1 cellular context compared by ENCODE assay signal in the genomic region with DNA sequence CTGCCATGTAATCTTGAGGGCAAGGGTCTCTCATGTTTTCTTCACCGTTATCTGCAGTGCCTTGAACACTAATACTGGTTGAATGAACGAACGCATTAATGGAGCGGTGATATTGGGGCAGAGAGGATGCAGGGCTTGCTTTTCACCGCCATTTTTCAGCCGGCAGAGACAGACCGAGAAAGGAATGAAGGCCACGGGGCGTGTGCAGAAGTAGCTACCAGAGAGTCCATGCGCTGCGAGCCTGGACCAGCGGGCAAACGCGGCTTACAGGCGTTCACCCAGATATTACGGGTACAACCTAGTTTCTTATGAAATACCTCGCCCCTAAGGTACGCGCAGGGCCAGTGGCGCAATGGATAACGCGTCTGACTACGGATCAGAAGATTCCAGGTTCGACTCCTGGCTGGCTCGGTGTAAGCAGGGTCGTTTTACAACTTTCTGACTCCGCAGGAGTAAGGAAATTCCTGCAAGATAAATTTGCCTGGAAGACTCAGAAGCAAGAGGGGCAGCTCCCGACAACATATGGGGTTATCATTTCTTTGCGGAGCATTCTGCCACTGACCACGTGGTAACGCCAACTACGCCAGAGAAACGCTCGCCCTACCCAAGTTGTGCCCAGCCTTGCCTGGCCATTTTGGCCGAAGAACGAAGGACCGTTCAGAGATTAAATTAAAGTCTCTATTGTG.
A peak's percentile ranks its signal among the peaks of the same experiment; 100 is the strongest.
TF ChIP-seq lines count a peak whose summit lies in the region.

No MANE protein-coding gene starts in this region.

TF ChIP-seq in HepG2, 621 proteins besides CTCF, POLR2A, EP300 and RAD21 (continued from another document and continues in another):
- TF ChIP-seq MLXIP (CRISPR knock-in tag; IDR thresholded peaks at IDR 0.05; ENCODE audit: borderline replicate concordance), result no peak
- TF ChIP-seq, protein P1, sequence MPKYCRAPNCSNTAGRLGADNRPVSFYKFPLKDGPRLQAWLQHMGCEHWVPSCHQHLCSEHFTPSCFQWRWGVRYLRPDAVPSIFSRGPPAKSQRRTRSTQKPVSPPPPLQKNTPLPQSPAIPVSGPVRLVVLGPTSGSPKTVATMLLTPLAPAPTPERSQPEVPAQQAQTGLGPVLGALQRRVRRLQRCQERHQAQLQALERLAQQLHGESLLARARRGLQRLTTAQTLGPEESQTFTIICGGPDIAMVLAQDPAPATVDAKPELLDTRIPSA (CRISPR knock-in tag; IDR thresholded peaks at IDR 0.05; ENCODE audit: borderline replicate concordance), result 0 out of 2 replicates have a peak, but pooled peaks have one; percentile 39
- TF ChIP-seq FOXM1 (CRISPR knock-in tag; IDR thresholded peaks at IDR 0.05), result no peak
- peak; percentile 71 for TF ChIP-seq MYC (CRISPR knock-in tag; IDR thresholded peaks at IDR 0.05; ENCODE audit: borderline replicate concordance)
- TF ChIP-seq MNT (IDR thresholded peaks at IDR 0.05), result 0 out of 2 replicates have a peak, but pooled peaks have one; percentile 44
- 0 out of 2 replicates have a peak, but pooled peaks have one; percentile 76 for TF ChIP-seq ZNF138 (CRISPR knock-in tag; IDR thresholded peaks at IDR 0.05; ENCODE audit: low read depth)
- peak; percentile 67; the same call in 1 of the 2 replicates for TF ChIP-seq ZFP62 (CRISPR knock-in tag; IDR thresholded peaks at IDR 0.05)
- TF ChIP-seq KDM3A (CRISPR knock-in tag; IDR thresholded peaks at IDR 0.05; ENCODE audit: low read depth), result peak; percentile 70; the same call in 1 of the 2 replicates
- TF ChIP-seq SIX1 (CRISPR knock-in tag; IDR thresholded peaks at IDR 0.05; ENCODE audit: borderline replicate concordance), result no peak
- TF ChIP-seq RERE (CRISPR knock-in tag; IDR thresholded peaks at IDR 0.05; ENCODE audit: low read depth), result peak; percentile 76; the same call in 1 of the 2 replicates
- TF ChIP-seq HOXD1 (CRISPR knock-in tag; IDR thresholded peaks at IDR 0.05), result peak; percentile 48; the same call in 1 of the 2 replicates
- TF ChIP-seq ZNF782 (CRISPR knock-in tag; IDR thresholded peaks at IDR 0.05; ENCODE audit: borderline replicate concordance), result peak; percentile 63; the same call in 1 of the 2 replicates
- TF ChIP-seq, protein P2, sequence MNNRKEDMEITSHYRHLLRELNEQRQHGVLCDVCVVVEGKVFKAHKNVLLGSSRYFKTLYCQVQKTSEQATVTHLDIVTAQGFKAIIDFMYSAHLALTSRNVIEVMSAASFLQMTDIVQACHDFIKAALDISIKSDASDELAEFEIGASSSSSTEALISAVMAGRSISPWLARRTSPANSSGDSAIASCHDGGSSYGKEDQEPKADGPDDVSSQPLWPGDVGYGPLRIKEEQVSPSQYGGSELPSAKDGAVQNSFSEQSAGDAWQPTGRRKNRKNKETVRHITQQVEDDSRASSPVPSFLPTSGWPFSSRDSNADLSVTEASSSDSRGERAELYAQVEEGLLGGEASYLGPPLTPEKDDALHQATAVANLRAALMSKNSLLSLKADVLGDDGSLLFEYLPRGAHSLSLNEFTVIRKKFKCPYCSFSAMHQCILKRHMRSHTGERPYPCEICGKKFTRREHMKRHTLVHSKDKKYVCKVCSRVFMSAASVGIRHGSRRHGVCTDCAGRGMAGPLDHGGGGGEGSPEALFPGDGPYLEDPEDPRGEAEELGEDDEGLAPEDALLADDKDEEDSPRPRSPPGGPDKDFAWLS (CRISPR knock-in tag; IDR thresholded peaks at IDR 0.05; ENCODE audit: borderline replicate concordance), result peak; percentile 64; the same call in 1 of the 2 replicates
- no peak for TF ChIP-seq ZNF720 (CRISPR knock-in tag; IDR thresholded peaks at IDR 0.05)
- TF ChIP-seq ZKSCAN8 (CRISPR knock-in tag; IDR thresholded peaks at IDR 0.05; ENCODE audit: borderline replicate concordance), result peak; percentile 86
- TF ChIP-seq ZNF382 (CRISPR knock-in tag; IDR thresholded peaks at IDR 0.05; ENCODE audit: borderline replicate concordance), result no peak
- TF ChIP-seq LBX2 (CRISPR knock-in tag; IDR thresholded peaks at IDR 0.05; ENCODE audit: borderline replicate concordance), result no peak
- TF ChIP-seq, protein P3, sequence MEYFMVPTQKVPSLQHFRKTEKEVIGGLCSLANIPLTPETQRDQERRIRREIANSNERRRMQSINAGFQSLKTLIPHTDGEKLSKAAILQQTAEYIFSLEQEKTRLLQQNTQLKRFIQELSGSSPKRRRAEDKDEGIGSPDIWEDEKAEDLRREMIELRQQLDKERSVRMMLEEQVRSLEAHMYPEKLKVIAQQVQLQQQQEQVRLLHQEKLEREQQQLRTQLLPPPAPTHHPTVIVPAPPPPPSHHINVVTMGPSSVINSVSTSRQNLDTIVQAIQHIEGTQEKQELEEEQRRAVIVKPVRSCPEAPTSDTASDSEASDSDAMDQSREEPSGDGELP (IDR thresholded peaks at IDR 0.05; ENCODE audit: borderline replicate concordance, low read depth), result peak; percentile 58; the same call in 1 of the 2 replicates
- no peak for TF ChIP-seq SOX6 (IDR thresholded peaks at IDR 0.05)
- peak; percentile 84 for TF ChIP-seq SOX6 (CRISPR knock-in tag; IDR thresholded peaks at IDR 0.05)
- TF ChIP-seq POLR2G (IDR thresholded peaks at IDR 0.05; ENCODE audit: low read depth, low read length), result no peak
- TF ChIP-seq SATB2 (CRISPR knock-in tag; IDR thresholded peaks at IDR 0.05), result peak; percentile 17; the same call in 1 of the 2 replicates
- peak; percentile 85 for TF ChIP-seq ZNF205 (CRISPR knock-in tag; IDR thresholded peaks at IDR 0.05)
- no peak for TF ChIP-seq ZNF562 (CRISPR knock-in tag; IDR thresholded peaks at IDR 0.05; ENCODE audit: borderline replicate concordance)
- no peak for TF ChIP-seq HNRNPH1 (optimal IDR thresholded peaks at IDR 0.05; ENCODE audit: low read depth, low read length)
- TF ChIP-seq, protein P4, sequence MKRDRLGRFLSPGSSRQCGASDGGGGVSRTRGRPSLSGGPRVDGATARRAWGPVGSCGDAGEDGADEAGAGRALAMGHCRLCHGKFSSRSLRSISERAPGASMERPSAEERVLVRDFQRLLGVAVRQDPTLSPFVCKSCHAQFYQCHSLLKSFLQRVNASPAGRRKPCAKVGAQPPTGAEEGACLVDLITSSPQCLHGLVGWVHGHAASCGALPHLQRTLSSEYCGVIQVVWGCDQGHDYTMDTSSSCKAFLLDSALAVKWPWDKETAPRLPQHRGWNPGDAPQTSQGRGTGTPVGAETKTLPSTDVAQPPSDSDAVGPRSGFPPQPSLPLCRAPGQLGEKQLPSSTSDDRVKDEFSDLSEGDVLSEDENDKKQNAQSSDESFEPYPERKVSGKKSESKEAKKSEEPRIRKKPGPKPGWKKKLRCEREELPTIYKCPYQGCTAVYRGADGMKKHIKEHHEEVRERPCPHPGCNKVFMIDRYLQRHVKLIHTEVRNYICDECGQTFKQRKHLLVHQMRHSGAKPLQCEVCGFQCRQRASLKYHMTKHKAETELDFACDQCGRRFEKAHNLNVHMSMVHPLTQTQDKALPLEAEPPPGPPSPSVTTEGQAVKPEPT (CRISPR knock-in tag; IDR thresholded peaks at IDR 0.05; ENCODE audit: low read depth), result no peak
- no peak for TF ChIP-seq ZNF17 (CRISPR knock-in tag; IDR thresholded peaks at IDR 0.05)
- 0 out of 2 replicates have a peak, but pooled peaks have one; percentile 20 for TF ChIP-seq NR2F6 (IDR thresholded peaks at IDR 0.05)
- peak; percentile 62; the same call in 1 of the 2 replicates for TF ChIP-seq NR2F6 (CRISPR knock-in tag; IDR thresholded peaks at IDR 0.05)
- TF ChIP-seq ZNF781 (CRISPR knock-in tag; IDR thresholded peaks at IDR 0.05; ENCODE audit: borderline replicate concordance, not compliant biosample characterization), result no peak
- peak; percentile 71; the same call in 1 of the 2 replicates for TF ChIP-seq HIC2 (CRISPR knock-in tag; IDR thresholded peaks at IDR 0.05; ENCODE audit: low read depth)
- TF ChIP-seq ZNF326 (CRISPR knock-in tag; IDR thresholded peaks at IDR 0.05; ENCODE audit: borderline replicate concordance), result no peak
- TF ChIP-seq PHF8 (CRISPR knock-in tag; IDR thresholded peaks at IDR 0.05), result peak; percentile 55; the same call in 1 of the 2 replicates
- TF ChIP-seq KLF6 (CRISPR knock-in tag; IDR thresholded peaks at IDR 0.05), result 0 out of 2 replicates have a peak, but pooled peaks have one; percentile 20
- no peak for TF ChIP-seq ZFP37 (CRISPR knock-in tag; IDR thresholded peaks at IDR 0.05; ENCODE audit: borderline replicate concordance)
- peak; percentile 48; the same call in 1 of the 2 replicates for TF ChIP-seq TBX2 (CRISPR knock-in tag; IDR thresholded peaks at IDR 0.05; ENCODE audit: borderline replicate concordance)
- no peak for TF ChIP-seq EZH2 (conservative IDR thresholded peaks at IDR 0.05; ENCODE audit: low read depth, low read length)
- TF ChIP-seq MIXL1 (CRISPR knock-in tag; IDR thresholded peaks at IDR 0.05), result peak; percentile 89
